8 cellular contexts compared by ENCODE assay signal in the genomic region with DNA sequence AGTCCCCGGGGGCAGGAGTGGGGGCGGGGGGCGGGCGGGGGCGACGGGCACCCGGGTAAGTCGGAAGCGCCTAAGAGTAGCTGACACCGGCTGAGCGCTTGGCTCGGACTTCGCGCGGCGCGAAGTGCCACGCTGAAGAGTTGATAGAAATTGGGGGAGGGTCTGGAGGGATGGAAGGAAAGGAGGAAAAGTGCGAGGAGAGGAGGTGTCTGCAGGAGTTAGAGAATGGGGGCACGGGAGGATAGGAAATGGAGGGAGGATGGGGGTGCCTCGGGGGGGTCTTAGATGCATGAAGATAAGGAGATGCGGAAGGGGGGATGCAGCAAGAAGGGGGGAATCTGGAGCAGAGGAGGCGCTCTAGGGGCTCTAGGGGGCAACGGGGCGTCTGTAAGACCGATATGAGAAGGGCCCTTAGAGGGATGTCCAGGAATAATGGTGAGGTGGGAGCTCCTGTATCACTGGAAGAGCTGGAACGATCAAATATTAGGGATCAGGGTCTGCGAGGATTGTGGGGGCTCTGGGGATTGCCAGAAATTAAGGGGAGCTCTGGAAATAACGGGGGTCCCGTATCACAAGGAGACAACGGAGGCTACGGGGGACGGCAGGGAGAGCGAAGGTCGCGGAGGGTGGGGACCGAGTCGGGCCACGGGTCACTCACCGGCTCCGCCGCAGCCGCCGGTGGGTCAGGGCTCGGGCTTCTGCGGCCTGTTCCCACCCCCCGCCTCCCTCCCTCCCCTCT. TPM values are rescaled to one million over a fixed set of nuclear protein-coding genes. Genes with fewer than 3 reads are reported as not detected.
DNase-seq lines count a peak whose midpoint lies in the region; ATAC-seq and TF ChIP-seq lines count a peak whose summit lies in the region.

Gene MYPOP (minus strand): TSS at position 702 of the 739 bp plus-strand sequence. CDS start 840 bp downstream, outside the sequence.

- peak within 1 kb of the TSS; percentile 86 for H3K4me3 ChIP-seq in GM12865 (ENCODE audit: low read depth, low read length)
- H3K4me3 ChIP-seq in colonic mucosa: peak within 1 kb of the TSS; percentile 75

- DNase-seq in GM12865 (ENCODE audit: low read depth) (no peak), NCI-H748 (lab: John Stamatoyannopoulos, UW; ENCODE audit: unreplicated experiment) (peak; percentile 68), colonic mucosa (no peak), mesothelial cell of epicardium (ENCODE audit: low spot score in 2 of 2, unreplicated experiment in 2 of 2) (no peak), NCI-H774 (lab: John Stamatoyannopoulos, UW) (no peak), islet precursor cell (no peak), NCI-H2196 (lab: John Stamatoyannopoulos, UW; ENCODE audit: unreplicated experiment) (no peak)

- H3K36me3 Mint-ChIP-seq in mesothelial cell of epicardium: peaks cover 22% of the 10 kb centered on the region

- no peak for ATAC-seq in GM21737 (IDR thresholded peaks at IDR 0.05; ENCODE audit: unreplicated experiment)

- H3K27me3 Mint-ChIP-seq in mesothelial cell of epicardium (ENCODE audit: low read depth): peaks cover 11% of the 10 kb centered on the region

- H3K4me3 Mint-ChIP-seq in mesothelial cell of epicardium: peak within 1 kb of the TSS; percentile 86

- H3K9me3 Mint-ChIP-seq in mesothelial cell of epicardium: no peaks in the 10 kb centered on the region

- H3K27me3 ChIP-seq in colonic mucosa: no peaks in the 10 kb centered on the region

- H3K9ac ChIP-seq in colonic mucosa (ENCODE audit: low read depth in 2 of 2, low read length in 2 of 2): peak within 1 kb of the TSS; percentile 83 to 94

- no peaks in the 10 kb centered on the region for H3K9me3 ChIP-seq in colonic mucosa

- TF ChIP-seq CTCF in GM12865 (IDR thresholded peaks at IDR 0.05; ENCODE audit: insufficient read depth, low read depth, low read length, missing control alignments) (no peak), colonic mucosa (IDR thresholded peaks at IDR 0.05) (no peak), mesothelial cell of epicardium (IDR thresholded peaks at IDR 0.05; ENCODE audit: unreplicated experiment) (no peak)

- intact Hi-C loops in colonic mucosa (cut with DNase I): no loop called here

- peak within 1 kb of the TSS; percentile 86 for H3K27ac Mint-ChIP-seq in mesothelial cell of epicardium

- peaks cover 5% of the 10 kb centered on the region for H3K4me1 Mint-ChIP-seq in mesothelial cell of epicardium

- H3K36me3 ChIP-seq in colonic mucosa: no peaks in the 10 kb centered on the region

- peaks cover 11% of the 10 kb centered on the region for H3K4me1 ChIP-seq in colonic mucosa

- H3K27ac ChIP-seq in colonic mucosa: peak within 1 kb of the TSS; percentile 76

RNA-seq across cellular contexts. Expression of gene MYPOP, which starts in this region (rescaled TPM):
- total RNA-seq in colonic mucosa (1 to 10 TPM; 8.9 to 9.0 TPM), mesothelial cell of epicardium (10.4 to 11.5 TPM (median 10.9 TPM) in 3 replicates)
